Comparison of ENCODE assay signal across 8 cellular contexts in the genomic region with DNA sequence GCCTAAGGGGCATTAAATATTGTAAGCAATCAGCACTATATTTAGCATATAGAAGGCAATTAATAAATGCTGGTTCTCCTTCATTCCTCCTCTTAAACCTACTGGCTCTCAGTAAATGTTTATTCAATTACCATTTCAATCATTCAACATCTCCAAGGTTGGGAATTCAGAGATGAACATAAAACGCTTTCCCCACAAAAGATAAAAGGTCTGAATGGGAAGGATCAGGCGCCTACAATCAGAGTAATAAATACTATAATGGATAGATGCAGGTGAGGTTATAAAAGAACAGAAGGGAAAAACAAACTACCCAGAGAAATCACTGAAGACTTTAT. TPM values are rescaled to one million over a fixed set of nuclear protein-coding genes. Genes with fewer than 3 reads are reported as not detected.
DNase-seq lines count a peak whose midpoint lies in the region; ATAC-seq, FAIRE-seq and TF ChIP-seq lines count a peak whose summit lies in the region.

No MANE protein-coding gene starts in this region.

- no TSS peak for BruUV-seq in GM12878 (replicated peaks; lab: Mats Ljungman, UMichigan)

- peaks cover 39% of the 10 kb centered on the region for H3K4me1 Mint-ChIP-seq in activated T-cell treated with anti-CD3 and anti-CD28 coated beads, Interleukin-2, amount 50 U/mL, for 72 hours (ENCODE audit: low read depth)
- peaks cover 14% of the 10 kb centered on the region for H3K4me1 Mint-ChIP-seq in memory B cell

- H3K36me3 ChIP-seq in GM12878 (ENCODE audit: control insufficient read depth in 2 of 2, insufficient read depth in 2 of 2, low read length in 1 of 2) (peaks cover 0 to 5% of the 10 kb centered on the region in 2 experiments; a peak in 1 of 4 replicates), tibial nerve (peaks cover 0 to 31% (median 3%) of the 10 kb centered on the region in 3 donors)

- CTCF ChIA-PET in GM12878 (lab: Yijun Ruan, JAX) = interaction anchor here (1.4 to 1.5 kb wide), 2 partner anchors 21 to 137 kb away, joined by 7 to 10 read pairs; a partner anchor contains a TSS

- TF ChIP-seq RAD21 in GM12878 (IDR thresholded peaks at IDR 0.05; ENCODE audit: insufficient read depth, low read depth, low read length) = no peak

- no peak for TF ChIP-seq CTCF in GM12878 (IDR thresholded peaks at IDR 0.05 in 2 of 3, conservative IDR thresholded peaks at IDR 0.05 in 1 of 3; ENCODE audit: control insufficient read depth in 2 of 3, extremely low read depth in 1 of 3, insufficient read depth in 1 of 3, low read depth in 3 of 3, low read length in 3 of 3)
- no peak for TF ChIP-seq CTCF in tibial nerve (IDR thresholded peaks at IDR 0.05)

- H3K4me1 ChIP-seq in GM12878 (ENCODE audit: control insufficient read depth, insufficient read depth, low read length) (peaks cover 12% of the 10 kb centered on the region), tibial nerve (peaks cover 0 to 39% (median 16%) of the 10 kb centered on the region in 4 donors)

- SMC1A ChIA-PET in GM12878 (lab: Charles Lee; ENCODE audit: uncharacterized antibody, unreplicated experiment) = interaction anchor here (1.1 to 3.6 kb wide), 2 partner anchors 16 to 22 kb away, joined by 5 to 13 read pairs; a partner anchor contains a TSS

- peaks cover 40% of the 10 kb centered on the region for H3K79me2 ChIP-seq in GM12878 (ENCODE audit: control insufficient read depth, insufficient read depth, low read length)

- no peak overlapping the region for H3K9ac ChIP-seq in GM12878 (ENCODE audit: control insufficient read depth, insufficient read depth, low read length)

- in situ Hi-C loops in GM12878 (cut with MboI) = no loop called here

- no peak for TF ChIP-seq POLR2A in GM12878 (IDR thresholded peaks at IDR 0.05; ENCODE audit: low read depth, low read length)
- TF ChIP-seq POLR2A in tibial nerve (IDR thresholded peaks at IDR 0.05) = no peak

- no peak for FAIRE-seq in GM12878 (lab: Jason Lieb, UNC)
- no peak for FAIRE-seq in urothelium cell line (lab: Jason Lieb, UNC)

- peak overlapping the region; percentile 94 for H3K27ac Mint-ChIP-seq in activated T-cell treated with anti-CD3 and anti-CD28 coated beads, Interleukin-2, amount 50 U/mL, for 72 hours
- peak overlapping the region; percentile 97 for H3K27ac Mint-ChIP-seq in memory B cell

- 65% methylated on average over 2 of the region's 2 CpGs for WGBS in GM12878 (ENCODE audit: insufficient coverage, insufficient replicate concordance, low lambda C conversion rate, missing lambda C conversion rate)
- 94 to 99% methylated on average over 2 of the region's 2 CpGs for WGBS in tibial nerve, 2 donors

- H3K4me3 Mint-ChIP-seq in activated T-cell treated with anti-CD3 and anti-CD28 coated beads, Interleukin-2, amount 50 U/mL, for 72 hours = peak overlapping the region; percentile 93 to 98
- peak overlapping the region; percentile 95 for H3K4me3 Mint-ChIP-seq in memory B cell

- POLR2A ChIA-PET in GM12878 (lab: Charles Lee) = interaction anchor here (1.3 to 6.0 kb wide), 4 partner anchors 20 to 274 kb away, joined by 3 to 37 read pairs (median 5); a partner anchor contains a TSS

- H4K20me1 ChIP-seq in GM12878 (ENCODE audit: control insufficient read depth, insufficient read depth) = no peaks in the 10 kb centered on the region

- H3K27me3 ChIP-seq in GM12878 (replicated peaks in 1 of 2; ENCODE audit: control insufficient read depth in 2 of 2, insufficient read depth in 2 of 2, low read length in 1 of 2) = no peaks in the 10 kb centered on the region
- no peaks in the 10 kb centered on the region for H3K27me3 ChIP-seq in tibial nerve

- RAD21 ChIA-PET in GM12878 (lab: Charles Lee; ENCODE audit: unreplicated experiment) = interaction anchor here (1.1 to 1.3 kb wide), 2 partner anchors 156 to 331 kb away, joined by 3 to 4 read pairs; a partner anchor contains a TSS

- no peaks in the 10 kb centered on the region for H3K9me3 ChIP-seq in GM12878 (replicated peaks; ENCODE audit: control insufficient read depth, insufficient read depth, low read length)
- no peaks in the 10 kb centered on the region for H3K9me3 ChIP-seq in tibial nerve

- H2AFZ ChIP-seq in GM12878 (ENCODE audit: control insufficient read depth, low read depth, low read length) = peak overlapping the region; percentile 85

- no peak for ATAC-seq in activated T-cell treated with anti-CD3 and anti-CD28 coated beads, Interleukin-2, amount 50 U/mL, for 72 hours (replicated peaks in 1 of 2)
- ATAC-seq in GM12878 (no peak), memory B cell (ENCODE audit: low read depth) (no peak), GM18861 (IDR thresholded peaks at IDR 0.05; ENCODE audit: unreplicated experiment) (no peak)

- intact Hi-C loops in GM12878 (cut with micrococcal nuclease; ENCODE audit: unreplicated experiment) = no loop called here

- H3K27ac ChIP-seq in GM12878 (ENCODE audit: control insufficient read depth, insufficient read depth) (peak overlapping the region; percentile 83), tibial nerve (peak overlapping the region; percentile 79 to 89 (median 86))

- H3K27me3 Mint-ChIP-seq in activated T-cell treated with anti-CD3 and anti-CD28 coated beads, Interleukin-2, amount 50 U/mL, for 72 hours (ENCODE audit: low read depth) = no peaks in the 10 kb centered on the region
- H3K27me3 Mint-ChIP-seq in memory B cell = no peaks in the 10 kb centered on the region

- no peak for DNase-seq in activated T-cell treated with anti-CD3 and anti-CD28 coated beads, Interleukin-2, amount 50 U/mL, for 72 hours
- DNase-seq in activated T-cell treated with anti-CD3 and anti-CD28 coated beads, Interleukin-2, amount 50 U/mL, for 48 hours = no peak
- DNase-seq in GM12878 (ENCODE audit: low read depth, low spot score) (no peak), memory B cell (ENCODE audit: low spot score in 2 of 2) (no peak), tibial nerve (ENCODE audit: low spot score in 2 of 2) (no peak), urothelium cell line (ENCODE audit: low spot score) (no peak), NAMALWA (ENCODE audit: low spot score) (no peak)

- no peaks in the 10 kb centered on the region for H3K9me3 Mint-ChIP-seq in activated T-cell treated with anti-CD3 and anti-CD28 coated beads, Interleukin-2, amount 50 U/mL, for 72 hours
- no peaks in the 10 kb centered on the region for H3K9me3 Mint-ChIP-seq in memory B cell

- TF ChIP-seq EP300 in GM12878 (IDR thresholded peaks at IDR 0.05; ENCODE audit: borderline replicate concordance in 1 of 2, control insufficient read depth in 1 of 2, low read depth in 2 of 2, low read length in 2 of 2) (no peak), tibial nerve (IDR thresholded peaks at IDR 0.05) (no peak)

- peaks cover 4 to 8% of the 10 kb centered on the region in 2 donors for H3K36me3 Mint-ChIP-seq in activated T-cell treated with anti-CD3 and anti-CD28 coated beads, Interleukin-2, amount 50 U/mL, for 72 hours (ENCODE audit: insufficient read depth in 2 of 2)
- peaks cover 8% of the 10 kb centered on the region for H3K36me3 Mint-ChIP-seq in memory B cell

- H3K4me3 ChIP-seq in GM12878 = peak overlapping the region; percentile 78; the same call in 1 of the 2 replicates
- H3K4me3 ChIP-seq in tibial nerve = peak overlapping the region in 3 of 4 donors; percentile 66 to 88 (median 83)

- H3K4me2 ChIP-seq in GM12878 (ENCODE audit: control insufficient read depth, insufficient read depth) = peak overlapping the region; percentile 68

RNA-seq across cellular contexts. Expression of a gene that starts 0.4 kb away (rescaled TPM):
- total RNA-seq in activated T-cell treated with anti-CD3 and anti-CD28 coated beads, Interleukin-2, amount 50 U/mL, for 72 hours = 10 to 100 TPM; 10.7 to 12.9 TPM
- 27.6 and 29.1 TPM in 2 replicates for total RNA-seq in GM12878 (2013; cell fraction: nucleolus; rRNA removed)
- total RNA-seq in GM12878 (2014; rRNA removed) = 14.8 and 17.2 TPM in 2 replicates
- 7.3 and 7.8 TPM in 2 replicates for total RNA-seq in GM12878 (2014; rRNA removed; fragmentation: Illumina TruSeq; extraction: Trizol)
- 18.5 and 20.4 TPM in 2 replicates for total RNA-seq in GM12878 (2021)
- 11.9 TPM for polyA plus RNA-seq in GM12878 (2011; ENCODE audit: low read depth)
- polyA plus RNA-seq in GM12878 (2011; rRNA removed) = 15.4 and 18.0 TPM in 2 replicates
- polyA plus RNA-seq in GM12878 (2011; cell fraction: cytosol; rRNA removed) = 23.1 and 25.9 TPM in 2 replicates
- polyA plus RNA-seq in GM12878 (2011; cell fraction: nucleus; rRNA removed) = 17.7 and 24.2 TPM in 2 replicates
- 17.6 and 18.6 TPM in 2 replicates for polyA plus RNA-seq in GM12878 (2012)
- polyA plus RNA-seq in GM12878 (2014; fragmentation: Illumina TruSeq; extraction: Trizol) = 6.3 and 9.3 TPM in 2 replicates
- 1 to 10 TPM; 2.7 to 6.7 TPM for polyA plus RNA-seq in GM12878 (2014; fragmentation: Nextera tagmentation; extraction: Ambion mirVana)
- polyA plus RNA-seq in GM12878 (2014; rRNA removed) = 22.1 and 22.9 TPM in 2 replicates
- 10 to 100 TPM; 25.7 to 32.4 TPM for polyA plus RNA-seq in GM12878 (2016; fragmentation: Nextera tagmentation; extraction: Ambion mirVana)
- 14.3 and 17.0 TPM in 2 replicates for polyA minus RNA-seq in GM12878 (2011; rRNA and poly(A)+ RNA removed)
- 7.1 and 9.0 TPM in 2 replicates for polyA minus RNA-seq in GM12878 (2011; cell fraction: cytosol; rRNA and poly(A)+ RNA removed)
- 13.8 and 26.7 TPM in 2 replicates for polyA minus RNA-seq in GM12878 (2011; cell fraction: nucleus; rRNA and poly(A)+ RNA removed)
- 10 to 100 TPM in 2 of 4 donors, 1 to 10 TPM in 2; 9.4 to 21.4 (median 10.7) TPM for total RNA-seq in tibial nerve

RNA-seq across cellular contexts. Expression of a gene that starts 21.0 kb away (rescaled TPM):
- 10 to 100 TPM; 50.5 to 54.2 TPM for total RNA-seq in activated T-cell treated with anti-CD3 and anti-CD28 coated beads, Interleukin-2, amount 50 U/mL, for 72 hours
- total RNA-seq in GM12878 (2013; cell fraction: nucleolus; rRNA removed) = 35.1 and 38.2 TPM in 2 replicates
- total RNA-seq in GM12878 (2014; rRNA removed) = 18.2 and 20.3 TPM in 2 replicates
- 12.5 and 14.6 TPM in 2 replicates for total RNA-seq in GM12878 (2014; rRNA removed; fragmentation: Illumina TruSeq; extraction: Trizol)
- total RNA-seq in GM12878 (2021) = 27.4 and 29.8 TPM in 2 replicates
- polyA plus RNA-seq in GM12878 (2011; ENCODE audit: low read depth) = 9.1 TPM
- 29.9 and 35.5 TPM in 2 replicates for polyA plus RNA-seq in GM12878 (2011; rRNA removed)
- 21.4 and 21.9 TPM in 2 replicates for polyA plus RNA-seq in GM12878 (2011; cell fraction: cytosol; rRNA removed)
- polyA plus RNA-seq in GM12878 (2011; cell fraction: nucleus; rRNA removed) = 15.3 and 19.4 TPM in 2 replicates
- 20.9 and 23.0 TPM in 2 replicates for polyA plus RNA-seq in GM12878 (2012)
- 13.2 and 14.2 TPM in 2 replicates for polyA plus RNA-seq in GM12878 (2014; fragmentation: Illumina TruSeq; extraction: Trizol)
- polyA plus RNA-seq in GM12878 (2014; fragmentation: Nextera tagmentation; extraction: Ambion mirVana) = 10 to 100 TPM in 1 of 2 experiments, 1 to 10 TPM in 1; 6.7 to 16.6 TPM
- 15.6 and 17.2 TPM in 2 replicates for polyA plus RNA-seq in GM12878 (2014; rRNA removed)
- 10 to 100 TPM; 40.3 to 41.7 TPM for polyA plus RNA-seq in GM12878 (2016; fragmentation: Nextera tagmentation; extraction: Ambion mirVana)
- polyA minus RNA-seq in GM12878 (2011; rRNA and poly(A)+ RNA removed) = 10.2 and 17.3 TPM in 2 replicates
- polyA minus RNA-seq in GM12878 (2011; cell fraction: cytosol; rRNA and poly(A)+ RNA removed) = 20.3 and 30.9 TPM in 2 replicates
- 9.9 and 12.4 TPM in 2 replicates for polyA minus RNA-seq in GM12878 (2011; cell fraction: nucleus; rRNA and poly(A)+ RNA removed)
- 10 to 100 TPM; 32.7 to 65.6 (median 37.4) TPM for total RNA-seq in tibial nerve

RNA-seq across cellular contexts. Expression of a gene that starts 22.1 kb away (rescaled TPM):
- 10 to 100 TPM; 28.3 to 32.3 TPM for total RNA-seq in activated T-cell treated with anti-CD3 and anti-CD28 coated beads, Interleukin-2, amount 50 U/mL, for 72 hours
- 103 TPM in 2 replicates for total RNA-seq in GM12878 (2013; cell fraction: nucleolus; rRNA removed)
- total RNA-seq in GM12878 (2014; rRNA removed) (25.0 and 37.9 TPM in 2 replicates), GM12878 (2014; rRNA removed; fragmentation: Illumina TruSeq; extraction: Trizol) (55.3 and 58.2 TPM in 2 replicates), GM12878 (2021) (36.3 and 36.6 TPM in 2 replicates), tibial nerve (10 to 100 TPM; 30.6 to 46.5 (median 37.5) TPM)
- polyA plus RNA-seq in GM12878 (2011; ENCODE audit: low read depth) = 36.8 TPM
- polyA plus RNA-seq in GM12878 (2011; rRNA removed) (73.6 and 119 TPM in 2 replicates), GM12878 (2014; fragmentation: Illumina TruSeq; extraction: Trizol) (76.3 and 91.5 TPM in 2 replicates), GM12878 (2014; fragmentation: Nextera tagmentation; extraction: Ambion mirVana) (10 to 100 TPM; 61.1 to 72.7 TPM), GM12878 (2014; rRNA removed) (39.9 and 48.8 TPM in 2 replicates), GM12878 (2016; fragmentation: Nextera tagmentation; extraction: Ambion mirVana) (10 to 100 TPM; 72.4 to 76.9 TPM)
- 21.0 and 28.0 TPM in 2 replicates for polyA plus RNA-seq in GM12878 (2011; cell fraction: cytosol; rRNA removed)
- polyA plus RNA-seq in GM12878 (2011; cell fraction: nucleus; rRNA removed) = 20.1 and 22.8 TPM in 2 replicates
- polyA plus RNA-seq in GM12878 (2012) = 35.9 and 38.4 TPM in 2 replicates
- polyA minus RNA-seq in GM12878 (2011; rRNA and poly(A)+ RNA removed) = 29.7 and 35.6 TPM in 2 replicates
- 16.8 and 21.6 TPM in 2 replicates for polyA minus RNA-seq in GM12878 (2011; cell fraction: cytosol; rRNA and poly(A)+ RNA removed)
- polyA minus RNA-seq in GM12878 (2011; cell fraction: nucleus; rRNA and poly(A)+ RNA removed) = 13.4 and 22.8 TPM in 2 replicates

RNA-seq across cellular contexts. Expression of a gene that starts 43.5 kb away (rescaled TPM):
- under 1 TPM; 0.09 to 0.12 TPM for total RNA-seq in activated T-cell treated with anti-CD3 and anti-CD28 coated beads, Interleukin-2, amount 50 U/mL, for 72 hours
- 0.64 and 0.69 TPM in 2 replicates for total RNA-seq in GM12878 (2013; cell fraction: nucleolus; rRNA removed)
- total RNA-seq in GM12878 (2014; rRNA removed) = 0.22 and 0.28 TPM in 2 replicates
- total RNA-seq in GM12878 (2014; rRNA removed; fragmentation: Illumina TruSeq; extraction: Trizol) = 0.28 and 0.31 TPM in 2 replicates
- total RNA-seq in GM12878 (2021) = 0.21 and 0.28 TPM in 2 replicates
- 0.08 TPM for polyA plus RNA-seq in GM12878 (2011; ENCODE audit: low read depth)
- polyA plus RNA-seq in GM12878 (2011; rRNA removed) = 0.26 and 0.29 TPM in 2 replicates
- polyA plus RNA-seq in GM12878 (2011; cell fraction: cytosol; rRNA removed) = 0.15 TPM in 2 replicates
- 0.35 and 0.39 TPM in 2 replicates for polyA plus RNA-seq in GM12878 (2011; cell fraction: nucleus; rRNA removed)
- 0.11 and 0.13 TPM in 2 replicates for polyA plus RNA-seq in GM12878 (2012)
- 0.32 and 0.35 TPM in 2 replicates for polyA plus RNA-seq in GM12878 (2014; fragmentation: Illumina TruSeq; extraction: Trizol)
- under 1 TPM; 0.05 to 0.11 TPM for polyA plus RNA-seq in GM12878 (2014; fragmentation: Nextera tagmentation; extraction: Ambion mirVana)
- polyA plus RNA-seq in GM12878 (2014; rRNA removed) = 0.20 and 0.24 TPM in 2 replicates
- polyA plus RNA-seq in GM12878 (2016; fragmentation: Nextera tagmentation; extraction: Ambion mirVana) = under 1 TPM; 0.09 to 0.13 TPM
- polyA minus RNA-seq in GM12878 (2011; rRNA and poly(A)+ RNA removed) = 0.29 and 0.41 TPM in 2 replicates
- 0.13 TPM in 1 of 2 replicates, not detected in the other for polyA minus RNA-seq in GM12878 (2011; cell fraction: cytosol; rRNA and poly(A)+ RNA removed)
- 0.10 and 0.12 TPM in 2 replicates for polyA minus RNA-seq in GM12878 (2011; cell fraction: nucleus; rRNA and poly(A)+ RNA removed)
- under 1 TPM in 2 of 4 donors, not detected in 2; under 0.01 to 0.39 TPM for total RNA-seq in tibial nerve
